In the genomic region with DNA sequence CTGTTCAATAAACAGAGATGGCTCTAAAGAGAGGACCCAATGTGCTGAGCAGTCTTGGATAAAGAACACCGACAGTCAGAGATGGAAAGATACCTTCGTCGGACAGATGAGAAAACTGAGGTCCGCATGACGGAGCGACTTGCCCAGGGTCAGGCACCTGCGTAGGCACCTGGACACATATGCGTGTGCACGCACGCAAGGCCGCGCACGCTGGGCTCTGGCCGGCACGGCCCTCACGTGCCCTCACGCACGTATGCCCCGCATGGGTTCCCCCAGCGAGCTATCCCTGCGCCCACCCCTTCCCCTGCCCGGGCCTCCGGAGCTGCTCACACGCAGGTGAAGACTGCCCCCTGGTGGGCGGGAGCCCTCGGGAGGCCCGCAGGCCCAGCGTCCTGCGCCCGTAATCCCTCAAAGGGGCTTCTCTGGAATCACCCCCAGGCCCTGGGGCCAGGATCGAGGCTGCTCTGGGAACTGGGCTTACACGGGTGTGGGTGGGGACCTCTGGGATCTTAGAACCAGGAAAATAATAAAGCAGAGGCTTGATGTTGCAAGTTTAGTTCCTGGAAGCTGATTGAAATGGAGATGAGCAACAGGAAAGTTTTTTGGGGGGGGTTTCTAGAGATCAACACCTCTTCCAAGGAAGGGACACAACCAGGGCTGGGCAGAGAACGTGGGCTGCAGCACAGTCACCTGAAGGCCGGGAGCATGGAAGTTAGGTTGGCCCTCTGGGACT, we compare ENCODE assay signal across 1 cellular context.
TF ChIP-seq lines count a peak whose summit lies in the region.

No MANE protein-coding gene starts in this region.

TF ChIP-seq in HEK293, 187 proteins besides CTCF, POLR2A, EP300 and RAD21 (continued from another document and continues in another):
- TF ChIP-seq, protein P1, sequence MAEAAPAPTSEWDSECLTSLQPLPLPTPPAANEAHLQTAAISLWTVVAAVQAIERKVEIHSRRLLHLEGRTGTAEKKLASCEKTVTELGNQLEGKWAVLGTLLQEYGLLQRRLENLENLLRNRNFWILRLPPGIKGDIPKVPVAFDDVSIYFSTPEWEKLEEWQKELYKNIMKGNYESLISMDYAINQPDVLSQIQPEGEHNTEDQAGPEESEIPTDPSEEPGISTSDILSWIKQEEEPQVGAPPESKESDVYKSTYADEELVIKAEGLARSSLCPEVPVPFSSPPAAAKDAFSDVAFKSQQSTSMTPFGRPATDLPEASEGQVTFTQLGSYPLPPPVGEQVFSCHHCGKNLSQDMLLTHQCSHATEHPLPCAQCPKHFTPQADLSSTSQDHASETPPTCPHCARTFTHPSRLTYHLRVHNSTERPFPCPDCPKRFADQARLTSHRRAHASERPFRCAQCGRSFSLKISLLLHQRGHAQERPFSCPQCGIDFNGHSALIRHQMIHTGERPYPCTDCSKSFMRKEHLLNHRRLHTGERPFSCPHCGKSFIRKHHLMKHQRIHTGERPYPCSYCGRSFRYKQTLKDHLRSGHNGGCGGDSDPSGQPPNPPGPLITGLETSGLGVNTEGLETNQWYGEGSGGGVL (tag by site-specific recombination; IDR thresholded peaks at IDR 0.05): no peak
- no peak for TF ChIP-seq ZNF501 (tag by site-specific recombination; IDR thresholded peaks at IDR 0.05)
- TF ChIP-seq SALL2 (tag by site-specific recombination; IDR thresholded peaks at IDR 0.05; ENCODE audit: borderline replicate concordance): no peak
- TF ChIP-seq, protein P2, sequence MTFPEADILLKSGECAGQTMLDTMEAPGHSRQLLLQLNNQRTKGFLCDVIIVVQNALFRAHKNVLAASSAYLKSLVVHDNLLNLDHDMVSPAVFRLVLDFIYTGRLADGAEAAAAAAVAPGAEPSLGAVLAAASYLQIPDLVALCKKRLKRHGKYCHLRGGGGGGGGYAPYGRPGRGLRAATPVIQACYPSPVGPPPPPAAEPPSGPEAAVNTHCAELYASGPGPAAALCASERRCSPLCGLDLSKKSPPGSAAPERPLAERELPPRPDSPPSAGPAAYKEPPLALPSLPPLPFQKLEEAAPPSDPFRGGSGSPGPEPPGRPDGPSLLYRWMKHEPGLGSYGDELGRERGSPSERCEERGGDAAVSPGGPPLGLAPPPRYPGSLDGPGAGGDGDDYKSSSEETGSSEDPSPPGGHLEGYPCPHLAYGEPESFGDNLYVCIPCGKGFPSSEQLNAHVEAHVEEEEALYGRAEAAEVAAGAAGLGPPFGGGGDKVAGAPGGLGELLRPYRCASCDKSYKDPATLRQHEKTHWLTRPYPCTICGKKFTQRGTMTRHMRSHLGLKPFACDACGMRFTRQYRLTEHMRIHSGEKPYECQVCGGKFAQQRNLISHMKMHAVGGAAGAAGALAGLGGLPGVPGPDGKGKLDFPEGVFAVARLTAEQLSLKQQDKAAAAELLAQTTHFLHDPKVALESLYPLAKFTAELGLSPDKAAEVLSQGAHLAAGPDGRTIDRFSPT (tag by site-specific recombination; IDR thresholded peaks at IDR 0.05): no peak
- no peak for TF ChIP-seq ZNF302 (tag by site-specific recombination; IDR thresholded peaks at IDR 0.05; ENCODE audit: low read depth)
- no peak for TF ChIP-seq ZNF76 (tag by site-specific recombination; IDR thresholded peaks at IDR 0.05; ENCODE audit: borderline replicate concordance, low read depth)
- TF ChIP-seq, protein P3, sequence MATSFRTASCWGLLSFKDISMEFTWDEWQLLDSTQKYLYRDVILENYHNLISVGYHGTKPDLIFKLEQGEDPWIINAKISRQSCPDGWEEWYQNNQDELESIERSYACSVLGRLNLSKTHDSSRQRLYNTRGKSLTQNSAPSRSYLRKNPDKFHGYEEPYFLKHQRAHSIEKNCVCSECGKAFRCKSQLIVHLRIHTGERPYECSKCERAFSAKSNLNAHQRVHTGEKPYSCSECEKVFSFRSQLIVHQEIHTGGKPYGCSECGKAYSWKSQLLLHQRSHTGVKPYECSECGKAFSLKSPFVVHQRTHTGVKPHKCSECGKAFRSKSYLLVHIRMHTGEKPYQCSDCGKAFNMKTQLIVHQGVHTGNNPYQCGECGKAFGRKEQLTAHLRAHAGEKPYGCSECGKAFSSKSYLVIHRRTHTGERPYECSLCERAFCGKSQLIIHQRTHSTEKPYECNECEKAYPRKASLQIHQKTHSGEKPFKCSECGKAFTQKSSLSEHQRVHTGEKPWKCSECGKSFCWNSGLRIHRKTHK (tag by site-specific recombination; IDR thresholded peaks at IDR 0.05): no peak
- TF ChIP-seq, protein P4, sequence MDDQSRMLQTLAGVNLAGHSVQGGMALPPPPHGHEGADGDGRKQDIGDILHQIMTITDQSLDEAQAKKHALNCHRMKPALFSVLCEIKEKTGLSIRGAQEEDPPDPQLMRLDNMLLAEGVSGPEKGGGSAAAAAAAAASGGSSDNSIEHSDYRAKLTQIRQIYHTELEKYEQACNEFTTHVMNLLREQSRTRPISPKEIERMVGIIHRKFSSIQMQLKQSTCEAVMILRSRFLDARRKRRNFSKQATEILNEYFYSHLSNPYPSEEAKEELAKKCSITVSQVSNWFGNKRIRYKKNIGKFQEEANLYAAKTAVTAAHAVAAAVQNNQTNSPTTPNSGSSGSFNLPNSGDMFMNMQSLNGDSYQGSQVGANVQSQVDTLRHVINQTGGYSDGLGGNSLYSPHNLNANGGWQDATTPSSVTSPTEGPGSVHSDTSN (CRISPR knock-in tag; IDR thresholded peaks at IDR 0.05): no peak
- TF ChIP-seq ZBTB17 (tag by site-specific recombination; IDR thresholded peaks at IDR 0.05): peak; percentile 42; the same call in 1 of the 2 replicates
- TF ChIP-seq GLI4 (tag by site-specific recombination; IDR thresholded peaks at IDR 0.05): no peak
- no peak for TF ChIP-seq ZIC2 (tag by site-specific recombination; IDR thresholded peaks at IDR 0.05)
- TF ChIP-seq, protein P5, sequence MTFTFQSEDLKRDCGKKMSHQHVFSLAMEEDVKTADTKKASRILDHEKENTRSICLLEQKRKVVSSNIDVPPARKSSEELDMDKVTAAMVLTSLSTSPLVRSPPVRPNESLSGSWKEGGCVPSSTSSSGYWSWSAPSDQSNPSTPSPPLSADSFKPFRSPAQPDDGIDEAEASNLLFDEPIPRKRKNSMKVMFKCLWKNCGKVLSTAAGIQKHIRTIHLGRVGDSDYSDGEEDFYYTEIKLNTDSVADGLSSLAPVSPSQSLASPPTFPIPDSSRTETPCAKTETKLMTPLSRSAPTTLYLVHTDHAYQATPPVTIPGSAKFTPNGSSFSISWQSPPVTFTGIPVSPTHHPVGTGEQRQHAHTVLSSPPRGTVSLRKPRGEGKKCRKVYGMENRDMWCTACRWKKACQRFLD (tag by site-specific recombination; IDR thresholded peaks at IDR 0.05): no peak
- TF ChIP-seq ZFP3 (tag by site-specific recombination; IDR thresholded peaks at IDR 0.05; ENCODE audit: low read depth): no peak
- TF ChIP-seq GLIS2 (tag by site-specific recombination; IDR thresholded peaks at IDR 0.05): peak; percentile 53
- TF ChIP-seq, protein P6, sequence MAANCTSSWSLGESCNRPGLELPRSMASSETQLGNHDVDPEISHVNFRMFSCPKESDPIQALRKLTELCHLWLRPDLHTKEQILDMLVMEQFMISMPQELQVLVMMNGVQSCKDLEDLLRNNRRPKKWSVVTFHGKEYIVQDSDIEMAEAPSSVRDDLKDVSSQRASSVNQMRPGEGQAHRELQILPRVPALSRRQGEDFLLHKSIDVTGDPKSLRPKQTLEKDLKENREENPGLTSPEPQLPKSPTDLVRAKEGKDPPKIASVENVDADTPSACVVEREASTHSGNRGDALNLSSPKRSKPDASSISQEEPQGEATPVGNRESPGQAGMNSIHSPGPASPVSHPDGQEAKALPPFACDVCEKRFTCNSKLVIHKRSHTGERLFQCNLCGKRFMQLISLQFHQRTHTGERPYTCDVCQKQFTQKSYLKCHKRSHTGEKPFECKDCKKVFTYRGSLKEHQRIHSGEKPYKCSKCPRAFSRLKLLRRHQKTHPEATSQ (tag by site-specific recombination; IDR thresholded peaks at IDR 0.05): no peak
- no peak for TF ChIP-seq ZNF514 (tag by site-specific recombination; IDR thresholded peaks at IDR 0.05)
- TF ChIP-seq SP2 (tag by site-specific recombination; IDR thresholded peaks at IDR 0.05): peak; percentile 27; the same call in 1 of the 2 replicates
- TF ChIP-seq ZNF785 (tag by site-specific recombination; IDR thresholded peaks at IDR 0.05): no peak
- TF ChIP-seq, protein P7, sequence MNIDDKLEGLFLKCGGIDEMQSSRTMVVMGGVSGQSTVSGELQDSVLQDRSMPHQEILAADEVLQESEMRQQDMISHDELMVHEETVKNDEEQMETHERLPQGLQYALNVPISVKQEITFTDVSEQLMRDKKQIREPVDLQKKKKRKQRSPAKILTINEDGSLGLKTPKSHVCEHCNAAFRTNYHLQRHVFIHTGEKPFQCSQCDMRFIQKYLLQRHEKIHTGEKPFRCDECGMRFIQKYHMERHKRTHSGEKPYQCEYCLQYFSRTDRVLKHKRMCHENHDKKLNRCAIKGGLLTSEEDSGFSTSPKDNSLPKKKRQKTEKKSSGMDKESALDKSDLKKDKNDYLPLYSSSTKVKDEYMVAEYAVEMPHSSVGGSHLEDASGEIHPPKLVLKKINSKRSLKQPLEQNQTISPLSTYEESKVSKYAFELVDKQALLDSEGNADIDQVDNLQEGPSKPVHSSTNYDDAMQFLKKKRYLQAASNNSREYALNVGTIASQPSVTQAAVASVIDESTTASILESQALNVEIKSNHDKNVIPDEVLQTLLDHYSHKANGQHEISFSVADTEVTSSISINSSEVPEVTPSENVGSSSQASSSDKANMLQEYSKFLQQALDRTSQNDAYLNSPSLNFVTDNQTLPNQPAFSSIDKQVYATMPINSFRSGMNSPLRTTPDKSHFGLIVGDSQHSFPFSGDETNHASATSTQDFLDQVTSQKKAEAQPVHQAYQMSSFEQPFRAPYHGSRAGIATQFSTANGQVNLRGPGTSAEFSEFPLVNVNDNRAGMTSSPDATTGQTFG (tag by site-specific recombination; IDR thresholded peaks at IDR 0.05; ENCODE audit: borderline replicate concordance): no peak
- no peak for TF ChIP-seq ZNF138 (tag by site-specific recombination; IDR thresholded peaks at IDR 0.05; ENCODE audit: borderline replicate concordance)
- no peak for TF ChIP-seq ZNF423 (tag by site-specific recombination; IDR thresholded peaks at IDR 0.05)
- no peak for TF ChIP-seq ZNF747 (tag by site-specific recombination; IDR thresholded peaks at IDR 0.05)
- TF ChIP-seq ZNF155 (tag by site-specific recombination; IDR thresholded peaks at IDR 0.05): no peak
- TF ChIP-seq ZNF791 (tag by site-specific recombination; IDR thresholded peaks at IDR 0.05): no peak
- TF ChIP-seq, protein P8, sequence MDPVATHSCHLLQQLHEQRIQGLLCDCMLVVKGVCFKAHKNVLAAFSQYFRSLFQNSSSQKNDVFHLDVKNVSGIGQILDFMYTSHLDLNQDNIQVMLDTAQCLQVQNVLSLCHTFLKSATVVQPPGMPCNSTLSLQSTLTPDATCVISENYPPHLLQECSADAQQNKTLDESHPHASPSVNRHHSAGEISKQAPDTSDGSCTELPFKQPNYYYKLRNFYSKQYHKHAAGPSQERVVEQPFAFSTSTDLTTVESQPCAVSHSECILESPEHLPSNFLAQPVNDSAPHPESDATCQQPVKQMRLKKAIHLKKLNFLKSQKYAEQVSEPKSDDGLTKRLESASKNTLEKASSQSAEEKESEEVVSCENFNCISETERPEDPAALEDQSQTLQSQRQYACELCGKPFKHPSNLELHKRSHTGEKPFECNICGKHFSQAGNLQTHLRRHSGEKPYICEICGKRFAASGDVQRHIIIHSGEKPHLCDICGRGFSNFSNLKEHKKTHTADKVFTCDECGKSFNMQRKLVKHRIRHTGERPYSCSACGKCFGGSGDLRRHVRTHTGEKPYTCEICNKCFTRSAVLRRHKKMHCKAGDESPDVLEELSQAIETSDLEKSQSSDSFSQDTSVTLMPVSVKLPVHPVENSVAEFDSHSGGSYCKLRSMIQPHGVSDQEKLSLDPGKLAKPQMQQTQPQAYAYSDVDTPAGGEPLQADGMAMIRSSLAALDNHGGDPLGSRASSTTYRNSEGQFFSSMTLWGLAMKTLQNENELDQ (tag by site-specific recombination; IDR thresholded peaks at IDR 0.05; ENCODE audit: low read depth): no peak
- TF ChIP-seq ZNF341 (tag by site-specific recombination; IDR thresholded peaks at IDR 0.05; ENCODE audit: low read depth): no peak
- TF ChIP-seq, protein P9, sequence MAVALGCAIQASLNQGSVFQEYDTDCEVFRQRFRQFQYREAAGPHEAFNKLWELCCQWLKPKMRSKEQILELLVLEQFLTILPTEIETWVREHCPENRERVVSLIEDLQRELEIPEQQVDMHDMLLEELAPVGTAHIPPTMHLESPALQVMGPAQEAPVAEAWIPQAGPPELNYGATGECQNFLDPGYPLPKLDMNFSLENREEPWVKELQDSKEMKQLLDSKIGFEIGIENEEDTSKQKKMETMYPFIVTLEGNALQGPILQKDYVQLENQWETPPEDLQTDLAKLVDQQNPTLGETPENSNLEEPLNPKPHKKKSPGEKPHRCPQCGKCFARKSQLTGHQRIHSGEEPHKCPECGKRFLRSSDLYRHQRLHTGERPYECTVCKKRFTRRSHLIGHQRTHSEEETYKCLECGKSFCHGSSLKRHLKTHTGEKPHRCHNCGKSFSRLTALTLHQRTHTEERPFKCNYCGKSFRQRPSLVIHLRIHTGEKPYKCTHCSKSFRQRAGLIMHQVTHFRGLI (tag by site-specific recombination; IDR thresholded peaks at IDR 0.05): no peak
- TF ChIP-seq ZNF560 (tag by site-specific recombination; IDR thresholded peaks at IDR 0.05; ENCODE audit: borderline replicate concordance): no peak
- no peak for TF ChIP-seq OSR2 (tag by site-specific recombination; IDR thresholded peaks at IDR 0.05)
- TF ChIP-seq ZNF335 (tag by site-specific recombination; conservative IDR thresholded peaks at IDR 0.05): peak; percentile 74
- TF ChIP-seq ZNF174 (tag by site-specific recombination; IDR thresholded peaks at IDR 0.05): no peak
- TF ChIP-seq ZNF350 (tag by site-specific recombination; IDR thresholded peaks at IDR 0.05): no peak
- TF ChIP-seq ZNF830 (tag by site-specific recombination; IDR thresholded peaks at IDR 0.05; ENCODE audit: low read depth): no peak
- no peak for TF ChIP-seq ZNF549 (tag by site-specific recombination; IDR thresholded peaks at IDR 0.05)
- no peak for TF ChIP-seq KLF8 (tag by site-specific recombination; IDR thresholded peaks at IDR 0.05)
- TF ChIP-seq GLIS1 (tag by site-specific recombination; IDR thresholded peaks at IDR 0.05): no peak
- TF ChIP-seq ZNF2 (tag by site-specific recombination; IDR thresholded peaks at IDR 0.05): no peak
- TF ChIP-seq ZNF521 (tag by site-specific recombination; IDR thresholded peaks at IDR 0.05): no peak
- no peak for TF ChIP-seq ZFP69B (tag by site-specific recombination; IDR thresholded peaks at IDR 0.05)
- TF ChIP-seq, protein P10, sequence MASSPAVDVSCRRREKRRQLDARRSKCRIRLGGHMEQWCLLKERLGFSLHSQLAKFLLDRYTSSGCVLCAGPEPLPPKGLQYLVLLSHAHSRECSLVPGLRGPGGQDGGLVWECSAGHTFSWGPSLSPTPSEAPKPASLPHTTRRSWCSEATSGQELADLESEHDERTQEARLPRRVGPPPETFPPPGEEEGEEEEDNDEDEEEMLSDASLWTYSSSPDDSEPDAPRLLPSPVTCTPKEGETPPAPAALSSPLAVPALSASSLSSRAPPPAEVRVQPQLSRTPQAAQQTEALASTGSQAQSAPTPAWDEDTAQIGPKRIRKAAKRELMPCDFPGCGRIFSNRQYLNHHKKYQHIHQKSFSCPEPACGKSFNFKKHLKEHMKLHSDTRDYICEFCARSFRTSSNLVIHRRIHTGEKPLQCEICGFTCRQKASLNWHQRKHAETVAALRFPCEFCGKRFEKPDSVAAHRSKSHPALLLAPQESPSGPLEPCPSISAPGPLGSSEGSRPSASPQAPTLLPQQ (tag by site-specific recombination; IDR thresholded peaks at IDR 0.05): no peak
